Comparison of ENCODE assay signal across 8 cellular contexts in the genomic region with DNA sequence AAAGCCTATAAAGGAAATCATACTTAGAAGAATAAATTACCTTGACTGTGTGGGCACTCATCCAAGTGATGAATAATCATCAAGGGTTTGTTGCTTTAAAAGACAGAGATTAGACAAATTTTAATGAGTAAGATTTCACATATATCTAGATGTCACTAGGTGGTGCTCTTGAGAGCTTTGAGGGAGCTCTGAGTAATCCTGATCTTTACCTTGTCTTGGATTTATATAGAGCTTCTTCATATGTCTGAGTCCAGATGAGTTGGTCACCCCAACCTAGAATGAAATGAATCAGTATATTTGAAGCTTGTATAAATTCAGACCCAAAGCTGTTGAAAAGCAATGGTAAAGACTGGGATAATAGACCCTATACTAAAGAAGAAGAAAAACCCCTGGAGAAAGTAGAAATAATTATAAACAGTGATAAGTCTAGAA. TPM values are rescaled to one million over a fixed set of nuclear protein-coding genes. Genes with fewer than 3 reads are reported as not detected.
DNase-seq lines count a peak whose midpoint lies in the region; ATAC-seq, FAIRE-seq and TF ChIP-seq lines count a peak whose summit lies in the region.

No MANE protein-coding gene starts in this region.

- H3K9me3 Mint-ChIP-seq in CD4-positive, alpha-beta T cell: no peaks in the 10 kb centered on the region

- peaks cover under 1% of the 10 kb centered on the region for H3K27me3 ChIP-seq in CD4-positive, alpha-beta T cell (ENCODE audit: control insufficient read depth, insufficient read depth, low read length)

- H3K27ac ChIP-seq in CD4-positive, alpha-beta T cell (ENCODE audit: low read depth, low read length): no peak overlapping the region
- H3K27ac ChIP-seq in epithelial cell of prostate: no peak overlapping the region

- no peaks in the 10 kb centered on the region for H3K9me3 ChIP-seq in CD4-positive, alpha-beta T cell (ENCODE audit: control insufficient read depth, low read length)

- no peaks in the 10 kb centered on the region for H3K4me1 Mint-ChIP-seq in CD4-positive, alpha-beta T cell (ENCODE audit: low read depth)

- no peak overlapping the region for H3K4me3 Mint-ChIP-seq in CD4-positive, alpha-beta T cell

- POLR2A ChIA-PET in CD4-positive, alpha-beta T cell (lab: Charles Lee): no interaction called here

- intact Hi-C loops in CD4-positive, alpha-beta T cell (cut with DNase I, micrococcal nuclease): no loop called here

- H3K27me3 Mint-ChIP-seq in CD4-positive, alpha-beta T cell: peaks cover 5% of the 10 kb centered on the region

- peak; percentile 36 for TF ChIP-seq CTCF in CD4-positive, alpha-beta T cell (IDR thresholded peaks at IDR 0.05)

- no peak for FAIRE-seq in GM19239 (lab: Jason Lieb, UNC)
- FAIRE-seq in RCC 7860 (lab: Jason Lieb, UNC): peak; percentile 88

- CTCF ChIA-PET in CD4-positive, alpha-beta T cell (lab: Charles Lee): no interaction called here

- H3K27ac Mint-ChIP-seq in CD4-positive, alpha-beta T cell: no peak overlapping the region

- no peak for DNase-seq in CD4-positive, alpha-beta T cell
- DNase-seq in GM19239 (ENCODE audit: insufficient read length, low spot score) (peak; percentile 13), Kasumi-1 (lab: John Stamatoyannopoulos, UW) (peak; percentile 29 to 63), RCC 7860 (ENCODE audit: low spot score) (peak; percentile 78), epithelial cell of prostate (ENCODE audit: low read depth, low spot score) (peak; percentile 69), non-pigmented ciliary epithelial cell (ENCODE audit: low read depth) (peak; percentile 48), T1000 (lab: John Stamatoyannopoulos, UW) (no peak)
- DNase-seq in stimulated activated CD4-positive, alpha-beta T cell treated with anti-CD3 and anti-CD28 coated beads, Interleukin-12 subunit alpha, Interleukin-12 subunit beta, amount 100 ng/mL, for 4 hours: no peak

- no peak for ATAC-seq in CD4-positive, alpha-beta T cell (ENCODE audit: poor library complexity)

- no peaks in the 10 kb centered on the region for H3K36me3 Mint-ChIP-seq in CD4-positive, alpha-beta T cell (ENCODE audit: low read depth)

RNA-seq across cellular contexts. Expression of a gene that starts 3.7 kb away (rescaled TPM):
- total RNA-seq in CD4-positive, alpha-beta T cell: not detected

RNA-seq across cellular contexts. Expression of a gene that starts 47.6 kb away (rescaled TPM):
- under 1 TPM; 0.16 to 0.25 TPM for total RNA-seq in CD4-positive, alpha-beta T cell

Comparison
In these comparisons a context has a peak if more than half of its experiments do, and no peak if none do; other contexts are left out.
1. DNase-seq: peak in GM19239 (single experiment), Kasumi-1 (2 of 2), RCC 7860 (single experiment), epithelial cell of prostate (single experiment) and non-pigmented ciliary epithelial cell (single experiment); none in CD4-positive, alpha-beta T cell (0 of 10), stimulated activated CD4-positive, alpha-beta T cell treated with anti-CD3 and anti-CD28 coated beads, Interleukin-12 subunit alpha, Interleukin-12 subunit beta, amount 100 ng/mL, for 4 hours (single experiment) and T1000 (single experiment).